ENCODE assay signal across 10 cellular contexts in the genomic region with DNA sequence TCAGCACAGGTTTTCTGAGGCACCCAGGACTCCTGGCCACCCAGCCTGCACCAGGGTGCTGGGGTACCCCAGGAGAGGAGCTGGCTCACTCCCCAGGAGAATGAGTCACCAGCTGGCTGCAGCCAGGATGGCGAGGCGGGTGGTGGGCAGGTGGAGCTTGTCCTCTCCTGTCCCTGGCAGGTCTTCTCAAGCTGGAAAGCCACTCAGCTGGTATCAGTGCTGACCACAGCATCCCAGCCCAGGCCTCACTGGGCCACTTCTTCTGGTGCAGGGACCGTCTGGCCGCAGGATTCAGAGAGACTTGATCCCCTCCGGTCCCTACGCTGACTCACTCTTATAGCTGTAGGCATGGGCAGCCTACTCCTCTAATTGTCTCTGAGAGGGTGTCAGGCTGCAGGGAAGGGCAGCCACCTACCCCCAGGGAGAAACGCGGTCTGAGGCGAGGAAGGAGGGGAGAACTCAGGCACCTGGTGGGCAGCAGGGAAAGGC. TPM values are rescaled to one million over a fixed set of nuclear protein-coding genes. Genes with fewer than 3 reads are reported as not detected.
DNase-seq lines count a peak whose midpoint lies in the region; ATAC-seq and TF ChIP-seq lines count a peak whose summit lies in the region.
"Had no signal": no experiment of that assay in that cellular context is flagged by ENCODE, and none has a peak within 500 bp of the region (broad histone marks: within the 10 kb centered on the region; RNA-seq: fewer than 3 reads in every experiment).

No MANE protein-coding gene starts in this region.

- POLR2A ChIA-PET in RWPE1 (lab: Yijun Ruan, JAX; ENCODE audit: low non-redundant PET): interaction anchor here (1.1 kb wide), 1 partner anchor 20 kb away, joined by 5 read pairs; no protein-coding TSS in a partner anchor

- TF ChIP-seq EP300 in suprapubic skin (IDR thresholded peaks at IDR 0.05): no peak

- intact Hi-C loops in natural killer cell (cut with micrococcal nuclease) (no loop called here), right cardiac atrium (cut with DNase I) (no loop called here)

- no peaks in the 10 kb centered on the region for H3K9me3 ChIP-seq in right cardiac atrium (ENCODE audit: control insufficient read depth, low read length)
- no peaks in the 10 kb centered on the region for H3K9me3 ChIP-seq in suprapubic skin

- TF ChIP-seq POLR2A in suprapubic skin (IDR thresholded peaks at IDR 0.05): no peak

- H3K4me1 ChIP-seq in right cardiac atrium (ENCODE audit: control insufficient read depth, insufficient read depth, low read length): peaks cover 24% of the 10 kb centered on the region
- H3K4me1 ChIP-seq in suprapubic skin: peaks cover 73% of the 10 kb centered on the region

- no peaks in the 10 kb centered on the region for H3K27me3 ChIP-seq in right cardiac atrium (ENCODE audit: control insufficient read depth, insufficient read depth)
- H3K27me3 ChIP-seq in suprapubic skin: no peaks in the 10 kb centered on the region

- H3K9me3 Mint-ChIP-seq in natural killer cell treated with Interleukin-12 subunit alpha and Interleukin-12 subunit beta and Interleukin-15 and Interleukin-18, amount 100 ng/mL, for 72 hours: no peaks in the 10 kb centered on the region
- no peaks in the 10 kb centered on the region for H3K9me3 Mint-ChIP-seq in natural killer cell
- no peaks in the 10 kb centered on the region for H3K9me3 Mint-ChIP-seq in activated naive CD4-positive, alpha-beta T cell treated with anti-CD3 and anti-CD28 coated beads, Interleukin-2, amount 10 ng/mL, durations not matched to agents 7 days and 5 days
- H3K9me3 Mint-ChIP-seq: nephron had no signal

- no peaks in the 10 kb centered on the region for H3K36me3 ChIP-seq in suprapubic skin

- peaks cover 44 to 50% of the 10 kb centered on the region in 2 donors for H3K4me1 Mint-ChIP-seq in natural killer cell treated with Interleukin-12 subunit alpha and Interleukin-12 subunit beta and Interleukin-15 and Interleukin-18, amount 100 ng/mL, for 72 hours (ENCODE audit: low read depth in 2 of 2)
- peaks cover 47 to 74% of the 10 kb centered on the region in 2 donors for H3K4me1 Mint-ChIP-seq in natural killer cell
- H3K4me1 Mint-ChIP-seq in activated naive CD4-positive, alpha-beta T cell treated with anti-CD3 and anti-CD28 coated beads, Interleukin-2, amount 10 ng/mL, durations not matched to agents 7 days and 5 days: peaks cover 24% of the 10 kb centered on the region

- TF ChIP-seq CTCF in natural killer cell (IDR thresholded peaks at IDR 0.05) (no peak), RWPE1 (conservative IDR thresholded peaks at IDR 0.05; ENCODE audit: low read depth) (no peak), suprapubic skin (IDR thresholded peaks at IDR 0.05) (no peak)

- DNase-seq in natural killer cell treated with Interleukin-12 subunit alpha and Interleukin-12 subunit beta and Interleukin-15 and Interleukin-18, amount 100 ng/mL, for 72 hours (ENCODE audit: low spot score): no peak
- DNase-seq in natural killer cell (no peak), RWPE1 (ENCODE audit: low spot score) (peak; percentile 97), right cardiac atrium (peak in 2 of 3 donors; percentile 77 to 83), suprapubic skin (ENCODE audit: low spot score in 2 of 2) (no peak), NAMALWA (ENCODE audit: low spot score) (no peak), CD1c-positive myeloid dendritic cell (ENCODE audit: extremely low spot score) (no peak)
- DNase-seq in activated naive CD4-positive, alpha-beta T cell treated with anti-CD3 and anti-CD28 coated beads, Interleukin-2, amount 10 ng/mL, durations not matched to agents 7 days and 5 days: no peak

- H3K4me3 ChIP-seq in right cardiac atrium (ENCODE audit: low read length) (no peak overlapping the region), suprapubic skin (no peak overlapping the region)

- CTCF ChIA-PET in RWPE1 (lab: Yijun Ruan, JAX): interaction anchor here (0.5 to 1.4 kb wide), 5 partner anchors 10 to 331 kb away, joined by 3 to 10 read pairs (median 5); partner anchors contain the start of genes BYSL, MED20 and TOMM6
- CTCF ChIA-PET in activated naive CD4-positive, alpha-beta T cell treated with anti-CD3 and anti-CD28 coated beads, Interleukin-2, amount 10 ng/mL, durations not matched to agents 7 days and 5 days (lab: Charles Lee): interaction anchor here (1.1 kb wide), 1 partner anchor 62 kb away, joined by 4 read pairs; no protein-coding TSS in a partner anchor

- peak overlapping the region; percentile 17 to 51 for H3K27ac Mint-ChIP-seq in natural killer cell treated with Interleukin-12 subunit alpha and Interleukin-12 subunit beta and Interleukin-15 and Interleukin-18, amount 100 ng/mL, for 72 hours
- H3K27ac Mint-ChIP-seq in natural killer cell: peak overlapping the region in 1 of 2 donors; percentile 44
- H3K27ac Mint-ChIP-seq in activated naive CD4-positive, alpha-beta T cell treated with anti-CD3 and anti-CD28 coated beads, Interleukin-2, amount 10 ng/mL, durations not matched to agents 7 days and 5 days: no peak overlapping the region
- H3K27ac Mint-ChIP-seq: nephron had no signal

- 37% methylated on average over 9 of the region's 9 CpGs for WGBS in right cardiac atrium
- 50% methylated on average over 5 of the region's 9 CpGs for WGBS in suprapubic skin

- H3K4me3 Mint-ChIP-seq in natural killer cell treated with Interleukin-12 subunit alpha and Interleukin-12 subunit beta and Interleukin-15 and Interleukin-18, amount 100 ng/mL, for 72 hours: peak overlapping the region; percentile 25
- no peak overlapping the region for H3K4me3 Mint-ChIP-seq in natural killer cell
- H3K4me3 Mint-ChIP-seq in activated naive CD4-positive, alpha-beta T cell treated with anti-CD3 and anti-CD28 coated beads, Interleukin-2, amount 10 ng/mL, durations not matched to agents 7 days and 5 days: no peak overlapping the region
- H3K4me3 Mint-ChIP-seq: nephron had no signal

- no peaks in the 10 kb centered on the region for H3K27me3 Mint-ChIP-seq in natural killer cell treated with Interleukin-12 subunit alpha and Interleukin-12 subunit beta and Interleukin-15 and Interleukin-18, amount 100 ng/mL, for 72 hours
- H3K27me3 Mint-ChIP-seq in natural killer cell (ENCODE audit: low read depth in 2 of 2): no peaks in the 10 kb centered on the region
- H3K27me3 Mint-ChIP-seq in activated naive CD4-positive, alpha-beta T cell treated with anti-CD3 and anti-CD28 coated beads, Interleukin-2, amount 10 ng/mL, durations not matched to agents 7 days and 5 days: no peaks in the 10 kb centered on the region

- H3K27ac ChIP-seq in RWPE1: peak overlapping the region; percentile 100
- H3K27ac ChIP-seq in right cardiac atrium (ENCODE audit: low read length): peak overlapping the region; percentile 65
- H3K27ac ChIP-seq in suprapubic skin: peak overlapping the region; percentile 79
- H3K27ac ChIP-seq: VCaP had no signal

- no peaks in the 10 kb centered on the region for H3K36me3 Mint-ChIP-seq in natural killer cell treated with Interleukin-12 subunit alpha and Interleukin-12 subunit beta and Interleukin-15 and Interleukin-18, amount 100 ng/mL, for 72 hours
- no peaks in the 10 kb centered on the region for H3K36me3 Mint-ChIP-seq in natural killer cell
- peaks cover 4% of the 10 kb centered on the region for H3K36me3 Mint-ChIP-seq in activated naive CD4-positive, alpha-beta T cell treated with anti-CD3 and anti-CD28 coated beads, Interleukin-2, amount 10 ng/mL, durations not matched to agents 7 days and 5 days

- no peak for ATAC-seq in natural killer cell treated with Interleukin-12 subunit alpha and Interleukin-12 subunit beta and Interleukin-15 and Interleukin-18, amount 100 ng/mL, for 72 hours
- ATAC-seq in natural killer cell (no peak), right cardiac atrium (peak; percentile 25 to 61)

RNA-seq across cellular contexts. Expression of gene TFEB, which starts 22.2 kb away (rescaled TPM):
- total RNA-seq in natural killer cell treated with Interleukin-12 subunit alpha and Interleukin-12 subunit beta and Interleukin-15 and Interleukin-18, amount 100 ng/mL, for 72 hours: 10 to 100 TPM; 36.0 to 40.1 TPM
- total RNA-seq in natural killer cell (10 to 100 TPM; 56.0 to 66.7 (median 66.2) TPM), right cardiac atrium (10 to 100 TPM; 31.6 to 51.1 (median 46.2) TPM), suprapubic skin (10 to 100 TPM; 19.0 to 23.3 (median 21.6) TPM)
- 33.4 TPM for polyA plus RNA-seq in right cardiac atrium

RNA-seq across cellular contexts. Expression of gene PGC, which starts 34.0 kb away (rescaled TPM):
- not detected for total RNA-seq in natural killer cell treated with Interleukin-12 subunit alpha and Interleukin-12 subunit beta and Interleukin-15 and Interleukin-18, amount 100 ng/mL, for 72 hours
- not detected for total RNA-seq in natural killer cell
- under 1 TPM in 1 of 4 donors, not detected in 3; 0.42 TPM for total RNA-seq in right cardiac atrium
- 1.00 TPM for polyA plus RNA-seq in right cardiac atrium
- total RNA-seq in suprapubic skin: not detected

Comparison
In these comparisons a context has a peak if more than half of its experiments do, and no peak if none do; other contexts are left out.
1. ATAC-seq: peak in right cardiac atrium (2 of 2); none in natural killer cell treated with Interleukin-12 subunit alpha and Interleukin-12 subunit beta and Interleukin-15 and Interleukin-18, amount 100 ng/mL, for 72 hours (0 of 2) and natural killer cell (0 of 3).
2. DNase-seq: peak in RWPE1 (single experiment) and right cardiac atrium (2 of 3); none in natural killer cell treated with Interleukin-12 subunit alpha and Interleukin-12 subunit beta and Interleukin-15 and Interleukin-18, amount 100 ng/mL, for 72 hours (single experiment), natural killer cell (single experiment), suprapubic skin (0 of 2), NAMALWA (single experiment), CD1c-positive myeloid dendritic cell (single experiment) and activated naive CD4-positive, alpha-beta T cell treated with anti-CD3 and anti-CD28 coated beads, Interleukin-2, amount 10 ng/mL, durations not matched to agents 7 days and 5 days (single experiment).
3. Peak in every context shown above with its lines, with median percentiles within 50 percentile points of each other: H3K27ac ChIP-seq.